Comparison of ENCODE assay signal across 13 cellular contexts in the genomic region with DNA sequence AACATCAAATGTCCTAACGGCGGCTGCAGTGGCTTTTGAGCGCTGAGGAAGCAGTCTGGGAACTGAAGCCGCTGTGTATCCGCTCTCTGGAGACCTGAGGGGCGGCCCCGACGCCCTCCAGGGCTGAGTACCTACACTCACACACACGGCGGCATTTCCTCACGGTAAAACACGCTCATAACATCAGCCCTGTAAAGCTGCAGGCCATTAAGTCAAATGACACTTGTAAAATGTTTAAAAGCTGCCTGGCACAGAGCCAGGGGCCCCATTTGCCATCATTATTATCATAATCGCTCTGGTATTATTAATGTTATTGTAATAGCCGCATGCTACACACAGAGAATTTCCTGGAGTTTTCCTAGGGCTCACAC. TPM values are rescaled to one million over a fixed set of nuclear protein-coding genes. Genes with fewer than 3 reads are reported as not detected.
DNase-seq lines count a peak whose midpoint lies in the region; ATAC-seq and TF ChIP-seq lines count a peak whose summit lies in the region.
"Had no signal": no experiment of that assay in that cellular context is flagged by ENCODE, and none has a peak within 500 bp of the region (broad histone marks: within the 10 kb centered on the region; RNA-seq: fewer than 3 reads in every experiment).

No MANE protein-coding gene starts in this region.

- no peak for TF ChIP-seq EP300 in tibial nerve (IDR thresholded peaks at IDR 0.05)

- 46 to 52% methylated on average over 14 of the region's 14 CpGs for WGBS in tibial nerve, 2 donors

- no peak overlapping the region for H3K4me3 Mint-ChIP-seq in activated CD4-positive, alpha-beta T cell treated with anti-CD3 and anti-CD28 coated beads, Interleukin-2, amount 10 ng/mL, durations not matched to agents 7 days and 5 days
- no peak overlapping the region for H3K4me3 Mint-ChIP-seq in activated CD4-positive, alpha-beta T cell treated with anti-CD3 and anti-CD28 coated beads for 36 hours
- no peak overlapping the region for H3K4me3 Mint-ChIP-seq in T-helper 2 cell treated with Interferon-gamma antibody and Interleukin-4, amounts not matched to agents 5 μg/mL and 100 μg/mL, for 36 hours

- peak overlapping the region; percentile 36 for H3K27ac Mint-ChIP-seq in activated CD4-positive, alpha-beta T cell treated with anti-CD3 and anti-CD28 coated beads, Interleukin-2, amount 10 ng/mL, durations not matched to agents 7 days and 5 days
- H3K27ac Mint-ChIP-seq in activated CD4-positive, alpha-beta T cell treated with anti-CD3 and anti-CD28 coated beads for 36 hours: no peak overlapping the region
- H3K27ac Mint-ChIP-seq in T-helper 2 cell treated with Interferon-gamma antibody and Interleukin-4, amounts not matched to agents 5 μg/mL and 100 μg/mL, for 36 hours: no peak overlapping the region

- no peak for ATAC-seq in activated CD4-positive, alpha-beta T cell treated with anti-CD3 and anti-CD28 coated beads for 36 hours
- ATAC-seq in gastrocnemius medialis: no peak
- no peak for ATAC-seq in HG02852 (IDR thresholded peaks at IDR 0.05; ENCODE audit: unreplicated experiment)
- ATAC-seq: activated naive CD4-positive, alpha-beta T cell treated with anti-CD3 and anti-CD28 coated beads, Interleukin-2, amount 50 U/mL, for 72 hours had no signal

- POLR2A ChIA-PET in activated CD4-positive, alpha-beta T cell treated with anti-CD3 and anti-CD28 coated beads, Interleukin-2, amount 10 ng/mL, durations not matched to agents 7 days and 5 days (lab: Charles Lee): no interaction called here
- POLR2A ChIA-PET in activated CD4-positive, alpha-beta T cell treated with anti-CD3 and anti-CD28 coated beads for 36 hours (lab: Charles Lee): interaction anchor here (1.0 kb wide), 1 partner anchor 178 kb away, joined by 3 read pairs; no protein-coding TSS in a partner anchor

- no peak for DNase-seq in activated CD4-positive, alpha-beta T cell treated with anti-CD3 and anti-CD28 coated beads, Interleukin-2, amount 10 ng/mL, durations not matched to agents 7 days and 5 days
- no peak for DNase-seq in activated CD4-positive, alpha-beta T cell treated with anti-CD3 and anti-CD28 coated beads for 36 hours
- DNase-seq in NCI-H1092 (lab: John Stamatoyannopoulos, UW): peak; percentile 26
- DNase-seq in gastrocnemius medialis: peak in 1 of 2 donors; percentile 11
- no peak for DNase-seq in T-helper 2 cell treated with Interferon-gamma antibody and Interleukin-4, amounts not matched to agents 5 μg/mL and 100 μg/mL, for 36 hours (ENCODE audit: low spot score)
- DNase-seq in tibial nerve (ENCODE audit: low spot score in 2 of 2): no peak
- DNase-seq: MM.1S; PC-9; stimulated activated CD4-positive, alpha-beta T cell treated with anti-CD3 and anti-CD28 coated beads, Interleukin-1b, Interleukin-23, amount 100 ng/mL, for 48 hours had no signal

- H3K27me3 Mint-ChIP-seq in activated CD4-positive, alpha-beta T cell treated with anti-CD3 and anti-CD28 coated beads, Interleukin-2, amount 10 ng/mL, durations not matched to agents 7 days and 5 days: no peaks in the 10 kb centered on the region
- no peaks in the 10 kb centered on the region for H3K27me3 Mint-ChIP-seq in activated CD4-positive, alpha-beta T cell treated with anti-CD3 and anti-CD28 coated beads for 36 hours
- H3K27me3 Mint-ChIP-seq in T-helper 2 cell treated with Interferon-gamma antibody and Interleukin-4, amounts not matched to agents 5 μg/mL and 100 μg/mL, for 36 hours (ENCODE audit: low read depth): no peaks in the 10 kb centered on the region

- TF ChIP-seq POLR2A in gastrocnemius medialis (IDR thresholded peaks at IDR 0.05): no peak
- no peak for TF ChIP-seq POLR2A in tibial nerve (IDR thresholded peaks at IDR 0.05)

- no peak overlapping the region for H3K4me3 ChIP-seq in gastrocnemius medialis
- H3K4me3 ChIP-seq in tibial nerve: no peak overlapping the region
- H3K4me3 ChIP-seq: esophagus muscularis mucosa, PC-9 had no signal

- H3K4me1 Mint-ChIP-seq in activated CD4-positive, alpha-beta T cell treated with anti-CD3 and anti-CD28 coated beads, Interleukin-2, amount 10 ng/mL, durations not matched to agents 7 days and 5 days: peaks cover 62% of the 10 kb centered on the region
- peaks cover 58% of the 10 kb centered on the region for H3K4me1 Mint-ChIP-seq in activated CD4-positive, alpha-beta T cell treated with anti-CD3 and anti-CD28 coated beads for 36 hours
- H3K4me1 Mint-ChIP-seq in T-helper 2 cell treated with Interferon-gamma antibody and Interleukin-4, amounts not matched to agents 5 μg/mL and 100 μg/mL, for 36 hours (ENCODE audit: low read depth): peaks cover 34% of the 10 kb centered on the region

- H3K9me3 Mint-ChIP-seq in activated CD4-positive, alpha-beta T cell treated with anti-CD3 and anti-CD28 coated beads, Interleukin-2, amount 10 ng/mL, durations not matched to agents 7 days and 5 days: no peaks in the 10 kb centered on the region
- H3K9me3 Mint-ChIP-seq in activated CD4-positive, alpha-beta T cell treated with anti-CD3 and anti-CD28 coated beads for 36 hours (ENCODE audit: low read depth): no peaks in the 10 kb centered on the region
- H3K9me3 Mint-ChIP-seq in T-helper 2 cell treated with Interferon-gamma antibody and Interleukin-4, amounts not matched to agents 5 μg/mL and 100 μg/mL, for 36 hours: no peaks in the 10 kb centered on the region
- H3K9me3 Mint-ChIP-seq: activated naive CD4-positive, alpha-beta T cell treated with anti-CD3 and anti-CD28 coated beads, Interleukin-2, amount 50 U/mL, for 72 hours had no signal

- H3K36me3 ChIP-seq in gastrocnemius medialis: peaks cover 0 to 5% of the 10 kb centered on the region in 2 donors
- H3K36me3 ChIP-seq in tibial nerve: peaks cover 0 to 26% (median 0%) of the 10 kb centered on the region in 3 donors

- H3K27ac ChIP-seq in VCaP (peak overlapping the region; percentile 31), gastrocnemius medialis (peak overlapping the region in 3 of 4 donors; percentile 11 to 25 (median 19)), tibial nerve (peak overlapping the region in 1 of 4 donors; percentile 0)
- H3K27ac ChIP-seq: PC-9 had no signal

- CTCF ChIA-PET in activated CD4-positive, alpha-beta T cell treated with anti-CD3 and anti-CD28 coated beads, Interleukin-2, amount 10 ng/mL, durations not matched to agents 7 days and 5 days (lab: Charles Lee): interaction anchor here (4.0 kb wide), 1 partner anchor 14 kb away, joined by 20 read pairs; no protein-coding TSS in a partner anchor
- CTCF ChIA-PET in activated CD4-positive, alpha-beta T cell treated with anti-CD3 and anti-CD28 coated beads for 36 hours (lab: Charles Lee): interaction anchor here (1.2 to 1.6 kb wide), 2 partner anchors 14 to 39 kb away, joined by 3 to 4 read pairs; no protein-coding TSS in a partner anchor

- in situ Hi-C loops in gastrocnemius medialis (cut with MboI; ENCODE audit: low sequenced_read_pairs in 4 of 4): no loop called here

- no peaks in the 10 kb centered on the region for H3K9me3 ChIP-seq in gastrocnemius medialis
- H3K9me3 ChIP-seq in tibial nerve: no peaks in the 10 kb centered on the region
- H3K9me3 ChIP-seq: esophagus muscularis mucosa had no signal

- H3K36me3 Mint-ChIP-seq in activated CD4-positive, alpha-beta T cell treated with anti-CD3 and anti-CD28 coated beads, Interleukin-2, amount 10 ng/mL, durations not matched to agents 7 days and 5 days (ENCODE audit: low read depth): peaks cover 30% of the 10 kb centered on the region
- H3K36me3 Mint-ChIP-seq in activated CD4-positive, alpha-beta T cell treated with anti-CD3 and anti-CD28 coated beads for 36 hours (ENCODE audit: low read depth): peaks cover 26% of the 10 kb centered on the region
- H3K36me3 Mint-ChIP-seq in T-helper 2 cell treated with Interferon-gamma antibody and Interleukin-4, amounts not matched to agents 5 μg/mL and 100 μg/mL, for 36 hours (ENCODE audit: low read depth): peaks cover 13% of the 10 kb centered on the region

- H3K27me3 ChIP-seq in gastrocnemius medialis (no peaks in the 10 kb centered on the region), tibial nerve (no peaks in the 10 kb centered on the region)
- H3K27me3 ChIP-seq: esophagus muscularis mucosa had no signal

- TF ChIP-seq CTCF in VCaP (conservative IDR thresholded peaks at IDR 0.05) (no peak), gastrocnemius medialis (IDR thresholded peaks at IDR 0.05 in 4 of 5, conservative IDR thresholded peaks at IDR 0.05 in 1 of 5) (no peak), tibial nerve (IDR thresholded peaks at IDR 0.05) (no peak)

- intact Hi-C loops in activated CD4-positive, alpha-beta T cell treated with anti-CD3 and anti-CD28 coated beads for 36 hours (cut with DNase I, micrococcal nuclease): no loop called here
- intact Hi-C loops in gastrocnemius medialis (cut with DNase I; ENCODE audit: low total_unique reads): loop anchor here (5.0 kb wide), 1 partner anchor 110 kb away; no protein-coding TSS in a partner anchor

- H3K4me1 ChIP-seq in gastrocnemius medialis: peaks cover 42 to 44% of the 10 kb centered on the region in 2 donors
- peaks cover 0 to 74% (median 28%) of the 10 kb centered on the region in 4 donors for H3K4me1 ChIP-seq in tibial nerve

RNA-seq across cellular contexts. Expression of gene CARS1, which starts 5.1 kb away (rescaled TPM):
- total RNA-seq in activated CD4-positive, alpha-beta T cell treated with anti-CD3 and anti-CD28 coated beads, Interleukin-2, amount 10 ng/mL, durations not matched to agents 7 days and 5 days: 10 to 100 TPM; 81.4 to 97.6 TPM
- total RNA-seq in activated CD4-positive, alpha-beta T cell treated with anti-CD3 and anti-CD28 coated beads for 36 hours: 100 to 1,000 TPM in 1 of 2 experiments, 10 to 100 TPM in 1; 94.1 to 126 TPM
- total RNA-seq in gastrocnemius medialis (10 to 100 TPM; 31.5 to 46.5 (median 34.7) TPM), tibial nerve (10 to 100 TPM; 29.3 to 50.4 (median 36.4) TPM)

RNA-seq across cellular contexts. Expression of gene NAP1L4, which starts 60.0 kb away (rescaled TPM):
- total RNA-seq in activated CD4-positive, alpha-beta T cell treated with anti-CD3 and anti-CD28 coated beads, Interleukin-2, amount 10 ng/mL, durations not matched to agents 7 days and 5 days: 100 to 1,000 TPM; 354 to 367 TPM
- total RNA-seq in activated CD4-positive, alpha-beta T cell treated with anti-CD3 and anti-CD28 coated beads for 36 hours: 100 to 1,000 TPM; 241 to 246 TPM
- total RNA-seq in gastrocnemius medialis (100 to 1,000 TPM in 3 of 4 donors, 10 to 100 TPM in 1; 86.4 to 123 (median 111) TPM), tibial nerve (100 to 1,000 TPM in 2 of 4 donors, 10 to 100 TPM in 2; 94.3 to 129 (median 111) TPM)
